Comparison of ENCODE assay signal across 23 cellular contexts in genomic region chr6:16006681-16007080, GRCh38.
DNase-seq lines count a peak whose midpoint lies in the region; ATAC-seq, FAIRE-seq and TF ChIP-seq lines count a peak whose summit lies in the region.
"Had no signal": no experiment of that assay in that cellular context is flagged by ENCODE, and none has a peak within 500 bp of the region (broad histone marks: within the 10 kb centered on the region; RNA-seq: fewer than 3 reads in every experiment).

No MANE protein-coding gene starts in this region.

- H3K9me2 ChIP-seq in GM23338 (ENCODE audit: insufficient read depth) = peaks cover 15% of the 10 kb centered on the region; the same call in 1 of the 2 replicates

- no peaks in the 10 kb centered on the region for H3F3A ChIP-seq in GM23338 (replicated peaks; ENCODE audit: low read depth)

- H3K9me3 Mint-ChIP-seq in GM23338 = peaks cover 4% of the 10 kb centered on the region; the same call in 2 of the 3 replicates
- no peaks in the 10 kb centered on the region for H3K9me3 Mint-ChIP-seq in stimulated activated effector memory CD8-positive, alpha-beta T cell treated with anti-CD3 and anti-CD28 coated beads, Interleukin-12 subunit alpha, Interleukin-12 subunit beta, amount 100 ng/mL, for 72 hours
- H3K9me3 Mint-ChIP-seq: CD4-positive, CD25-positive, alpha-beta regulatory T cell had no signal

- H3K4me3 Mint-ChIP-seq in GM23338 = no peak overlapping the region
- H3K4me3 Mint-ChIP-seq in stimulated activated effector memory CD8-positive, alpha-beta T cell treated with anti-CD3 and anti-CD28 coated beads, Interleukin-12 subunit alpha, Interleukin-12 subunit beta, amount 100 ng/mL, for 72 hours = no peak overlapping the region
- H3K4me3 Mint-ChIP-seq: CD4-positive, CD25-positive, alpha-beta regulatory T cell; CD8-positive, alpha-beta memory T cell had no signal

- TF ChIP-seq CTCF in GM23338 (conservative IDR thresholded peaks at IDR 0.05; ENCODE audit: low read depth in 2 of 2) (no peak), H1 (IDR thresholded peaks at IDR 0.05; ENCODE audit: control extremely low read depth in 1 of 3, insufficient read depth in 1 of 3, low read depth in 1 of 3, low read length in 3 of 3) (no peak), pancreas (IDR thresholded peaks at IDR 0.05) (no peak)

- no peak overlapping the region for H3K23ac ChIP-seq in H1 (ENCODE audit: insufficient read length)

- H3K27me3 ChIP-seq in GM23338 (ENCODE audit: insufficient read depth) (no peaks in the 10 kb centered on the region), H1 (replicated peaks in 1 of 4; ENCODE audit: control insufficient read depth in 3 of 4, extremely low read depth in 1 of 4, insufficient read depth in 3 of 4, low read length in 3 of 4) (no peaks in the 10 kb centered on the region), pancreas (no peaks in the 10 kb centered on the region)
- H3K27me3 ChIP-seq: BE2C had no signal

- no peak overlapping the region for H3K27ac ChIP-seq in GM23338 (ENCODE audit: low read depth)
- H3K27ac ChIP-seq in H1 (ENCODE audit: low read depth, low read length) = no peak overlapping the region
- no peak overlapping the region for H3K27ac ChIP-seq in pancreas

- H3K4me1 ChIP-seq in GM23338 (ENCODE audit: insufficient read depth) (no peaks in the 10 kb centered on the region), H1 (replicated peaks in 1 of 4; ENCODE audit: control insufficient read depth in 3 of 4, insufficient read depth in 4 of 4, low read length in 3 of 4) (no peaks in the 10 kb centered on the region), pancreas (no peaks in the 10 kb centered on the region)
- H3K4me1 ChIP-seq: BE2C, HAP-1 had no signal

- H3K4me3 ChIP-seq in GM23338 (no peak overlapping the region), H1 (ENCODE audit: extremely low read depth in 1 of 4, insufficient read depth in 2 of 4, low read depth in 3 of 4, low read length in 4 of 4) (no peak overlapping the region), pancreas (no peak overlapping the region)
- H3K4me3 ChIP-seq: HAP-1 had no signal

- intact Hi-C loops in pancreas (cut with DNase I) = no loop called here

- H3K56ac ChIP-seq in H1 (replicated peaks; ENCODE audit: insufficient read length, low read depth, low read length) = no peak overlapping the region

- H3K4me1 Mint-ChIP-seq in GM23338 = no peaks in the 10 kb centered on the region
- no peaks in the 10 kb centered on the region for H3K4me1 Mint-ChIP-seq in stimulated activated effector memory CD8-positive, alpha-beta T cell treated with anti-CD3 and anti-CD28 coated beads, Interleukin-12 subunit alpha, Interleukin-12 subunit beta, amount 100 ng/mL, for 72 hours
- H3K4me1 Mint-ChIP-seq: CD4-positive, CD25-positive, alpha-beta regulatory T cell; CD8-positive, alpha-beta memory T cell had no signal

- H2AFZ ChIP-seq in GM23338 (peak overlapping the region; percentile 74; the same call in 1 of the 2 replicates), H1 (ENCODE audit: low read length) (no peak overlapping the region)

- H3K27me3 Mint-ChIP-seq in GM23338 (ENCODE audit: insufficient read depth, low read depth, poor library complexity) = no peaks in the 10 kb centered on the region
- H3K27me3 Mint-ChIP-seq: CD4-positive, CD25-positive, alpha-beta regulatory T cell had no signal

- TF ChIP-seq EP300 in H1 (IDR thresholded peaks at IDR 0.05; ENCODE audit: borderline replicate concordance in 1 of 2, low read depth in 2 of 2, low read length in 2 of 2) = no peak

- CTCF ChIA-PET in H1 (lab: Charles Lee; ENCODE audit: partially characterized antibody) = interaction anchor here (1.4 kb wide), 1 partner anchor 53 kb away, joined by 5 read pairs; no protein-coding TSS in a partner anchor

- H3K79me2 ChIP-seq in GM23338 (replicated peaks; ENCODE audit: insufficient read depth) (no peaks in the 10 kb centered on the region), H1 (ENCODE audit: control insufficient read depth in 1 of 2, insufficient read depth in 2 of 2, low read length in 2 of 2) (no peaks in the 10 kb centered on the region)

- no peak for TF ChIP-seq RAD21 in H1 (IDR thresholded peaks at IDR 0.05 in 1 of 2, conservative IDR thresholded peaks at IDR 0.05 in 1 of 2; ENCODE audit: low read depth in 2 of 2, low read length in 2 of 2)

- H2BK20ac ChIP-seq in H1 (ENCODE audit: low read length) = 0 out of 2 replicates have a peak overlapping the region, but pooled peaks have one; percentile 2

- no peak overlapping the region for H3K18ac ChIP-seq in H1 (ENCODE audit: extremely low read depth, low read length)

- no peak overlapping the region for H2BK5ac ChIP-seq in H1 (ENCODE audit: low read depth, low read length)

- H2AK5ac ChIP-seq in H1 (ENCODE audit: low read depth, low read length) = no peak overlapping the region

- H3K79me1 ChIP-seq in H1 (ENCODE audit: low read depth, low read length) = no peaks in the 10 kb centered on the region

- H3K4me2 ChIP-seq in GM23338 (no peak overlapping the region), H1 (ENCODE audit: insufficient read depth in 1 of 2, low read depth in 2 of 2, low read length in 2 of 2) (no peak overlapping the region)

- no peaks in the 10 kb centered on the region for H4K20me1 ChIP-seq in GM23338 (replicated peaks; ENCODE audit: insufficient read depth)
- H4K20me1 ChIP-seq in H1 (replicated peaks in 1 of 2; ENCODE audit: control insufficient read depth in 1 of 2, insufficient read depth in 2 of 2, low read length in 2 of 2) = no peaks in the 10 kb centered on the region

- H2BK12ac ChIP-seq in H1 (ENCODE audit: low read depth, low read length) = no peak overlapping the region

- H2BK120ac ChIP-seq in H1 (replicated peaks; ENCODE audit: low read depth, low read length) = no peak overlapping the region

- no peak overlapping the region for H4K8ac ChIP-seq in H1 (ENCODE audit: extremely low read depth, insufficient read depth, low read length)

- ATAC-seq in GM23338 (no peak), pancreas (no peak)
- ATAC-seq in stimulated activated effector memory CD8-positive, alpha-beta T cell treated with anti-CD3 and anti-CD28 coated beads, Interleukin-12 subunit alpha, Interleukin-12 subunit beta, amount 100 ng/mL, for 72 hours = no peak
- ATAC-seq: HepG2 had no signal

- H3K9ac ChIP-seq in H1 (replicated peaks in 1 of 4; ENCODE audit: extremely low read depth in 1 of 4, low read depth in 3 of 4, low read length in 3 of 4) = no peak overlapping the region

- no peak overlapping the region for H3K27ac Mint-ChIP-seq in GM23338
- H3K27ac Mint-ChIP-seq in stimulated activated effector memory CD8-positive, alpha-beta T cell treated with anti-CD3 and anti-CD28 coated beads, Interleukin-12 subunit alpha, Interleukin-12 subunit beta, amount 100 ng/mL, for 72 hours = no peak overlapping the region
- H3K27ac Mint-ChIP-seq: CD4-positive, CD25-positive, alpha-beta regulatory T cell; IgD-negative memory B cell had no signal

- no peak for TF ChIP-seq POLR2A in H1 (IDR thresholded peaks at IDR 0.05; ENCODE audit: control extremely low read depth in 1 of 2, low read depth in 2 of 2, low read length in 2 of 2)

- 93% methylated on average over 3 of the region's 3 CpGs; no CpG with 5 or more reads in 1 of the 2 experiments for WGBS in H1 (ENCODE audit: extremely low coverage in 1 of 2, insufficient coverage in 1 of 2, insufficient read length in 1 of 2, insufficient replicate concordance in 2 of 2, low coverage in 1 of 2, low lambda C conversion rate in 2 of 2, missing lambda C conversion rate in 1 of 2), 2 experiments
- WGBS in pancreas, 2 donors = 65 to 89% methylated on average over 3 of the region's 3 CpGs

- H3K36me3 ChIP-seq in GM23338 (ENCODE audit: insufficient read depth) = no peaks in the 10 kb centered on the region
- H3K36me3 ChIP-seq in H1 (ENCODE audit: control insufficient read depth in 2 of 4, insufficient read depth in 4 of 4, low read length in 3 of 4) = no peaks in the 10 kb centered on the region
- H3K36me3 ChIP-seq in pancreas = no peaks in the 10 kb centered on the region
- H3K36me3 ChIP-seq: BE2C, HAP-1 had no signal

- no peak overlapping the region for H2BK15ac ChIP-seq in H1 (ENCODE audit: low read length)

- H3K14ac ChIP-seq in H1 (ENCODE audit: insufficient read length) = no peak overlapping the region

- 0 out of 4 replicates have a peak, but pooled peaks cover 0 to 4% of the 10 kb centered on the region in 2 experiments for H3K9me3 ChIP-seq in H1 (ENCODE audit: insufficient read depth in 2 of 2, low read depth in 1 of 2, low read length in 1 of 2)
- H3K9me3 ChIP-seq in pancreas = no peaks in the 10 kb centered on the region
- H3K9me3 ChIP-seq: BE2C, HAP-1 had no signal

- POLR2A ChIA-PET in H1 (lab: Charles Lee; ENCODE audit: partially characterized antibody) = no interaction called here

- no peak overlapping the region for H3K4ac ChIP-seq in H1 (replicated peaks; ENCODE audit: insufficient read length, low read depth, low read length)

- no peak for FAIRE-seq in H1 (lab: Jason Lieb, UNC)
- no peak for FAIRE-seq in pancreas (lab: Jason Lieb, UNC)
- FAIRE-seq: A204.1, GM12891, GM18507, HepG2 had no signal

- in situ Hi-C loops in KBM-7 (cut with MboI; ENCODE audit: low pct_unique_long_range_greater_than_20kb, low sequenced_read_pairs) = no loop called here

- H4K91ac ChIP-seq in H1 (replicated peaks; ENCODE audit: insufficient read length, low read length) = no peak overlapping the region

- H4K5ac ChIP-seq in H1 (ENCODE audit: insufficient read length, low read depth, low read length) = no peak overlapping the region

- H3K23me2 ChIP-seq in H1 (ENCODE audit: low read depth, low read length) = no peaks in the 10 kb centered on the region

- H3K36me3 Mint-ChIP-seq in GM23338 (ENCODE audit: low read depth) = no peaks in the 10 kb centered on the region
- H3K36me3 Mint-ChIP-seq in stimulated activated effector memory CD8-positive, alpha-beta T cell treated with anti-CD3 and anti-CD28 coated beads, Interleukin-12 subunit alpha, Interleukin-12 subunit beta, amount 100 ng/mL, for 72 hours = no peaks in the 10 kb centered on the region
- H3K36me3 Mint-ChIP-seq: CD4-positive, CD25-positive, alpha-beta regulatory T cell; CD8-positive, alpha-beta memory T cell had no signal

- DNase-seq in GM23338 (ENCODE audit: low spot score) = no peak
- DNase-seq in H1 (ENCODE audit: low read depth in 1 of 2, low spot score in 2 of 2) = no peak
- peak; percentile 34 for DNase-seq in kidney glomerular epithelial cell (lab: John Stamatoyannopoulos, UW)
- DNase-seq in renal cortical epithelial cell (ENCODE audit: low read depth) = peak; percentile 80
- DNase-seq in pancreas = no peak
- no peak for DNase-seq in KBM-7
- DNase-seq in stimulated activated effector memory CD8-positive, alpha-beta T cell treated with anti-CD3 and anti-CD28 coated beads, Interleukin-12 subunit alpha, Interleukin-12 subunit beta, amount 100 ng/mL, for 72 hours (ENCODE audit: low spot score in 2 of 2) = no peak
- DNase-seq: ACHN; BE2C; C1 segment of cervical spinal cord; CD4-positive, CD25-positive, alpha-beta regulatory T cell; CD8-positive, alpha-beta memory T cell; COR-L47; DMS 273 treated with DMSO at 0.1 percent for 48 hours; DMS53; DND-41; EL had no signal

TF ChIP-seq in GM23338, 12 proteins besides CTCF, POLR2A, EP300 and RAD21 (continues in another document):
- no peak for TF ChIP-seq ZNF331 (CRISPR knock-in tag; IDR thresholded peaks at IDR 0.05; ENCODE audit: low read depth)
- TF ChIP-seq JUNB (IDR thresholded peaks at IDR 0.05; ENCODE audit: unreplicated experiment) = no peak

Comparison
In these comparisons a context has a peak if more than half of its experiments do, and no peak if none do; other contexts are left out.
1. DNase-seq: peak in kidney glomerular epithelial cell (single experiment) and renal cortical epithelial cell (single experiment); none in GM23338 (single experiment), H1 (0 of 2), pancreas (0 of 6), KBM-7 (single experiment) and stimulated activated effector memory CD8-positive, alpha-beta T cell treated with anti-CD3 and anti-CD28 coated beads, Interleukin-12 subunit alpha, Interleukin-12 subunit beta, amount 100 ng/mL, for 72 hours (0 of 2).